Comparison of ENCODE assay signal across 23 cellular contexts in the genomic region with DNA sequence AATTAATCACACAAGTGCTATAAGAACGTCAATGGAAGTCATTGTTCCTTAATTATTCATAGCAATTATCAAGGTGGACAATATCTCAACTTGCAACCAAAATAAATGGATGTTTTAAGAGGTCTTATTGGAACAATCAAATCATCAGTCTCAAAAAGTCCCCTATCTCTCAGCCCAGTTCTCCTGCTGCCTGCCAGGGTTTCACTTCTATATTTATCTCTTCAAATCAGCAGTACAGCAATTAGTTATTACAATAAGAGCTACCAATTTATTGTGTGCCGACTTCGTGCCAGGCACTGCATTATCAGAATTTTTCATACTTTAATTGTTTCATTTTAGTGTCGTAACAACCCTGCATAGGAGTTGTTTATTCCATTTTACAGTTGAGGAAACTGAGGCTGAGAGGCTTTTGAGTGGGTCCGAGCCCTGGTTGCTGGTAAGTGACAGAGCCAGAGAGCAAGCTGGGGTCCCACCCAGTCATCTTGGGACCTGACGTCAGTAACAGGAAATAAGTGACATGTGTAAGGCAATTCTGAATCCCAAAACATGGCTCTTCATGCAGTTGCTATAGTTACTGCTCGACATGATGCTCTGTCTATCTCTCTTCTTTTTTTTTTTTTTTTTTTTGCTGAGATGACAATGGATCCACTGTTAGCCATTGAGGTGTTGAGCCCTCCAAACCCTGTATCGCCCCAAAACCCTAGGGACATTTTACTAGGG. TPM values are rescaled to one million over a fixed set of nuclear protein-coding genes. Genes with fewer than 3 reads are reported as not detected.
DNase-seq lines count a peak whose midpoint lies in the region; ATAC-seq and TF ChIP-seq lines count a peak whose summit lies in the region.
"Had no signal": no experiment of that assay in that cellular context is flagged by ENCODE, and none has a peak within 500 bp of the region (broad histone marks: within the 10 kb centered on the region; RNA-seq: fewer than 3 reads in every experiment).

No MANE protein-coding gene starts in this region.

- H3K18ac ChIP-seq in trophoblast cell (ENCODE audit: low read length): no peak overlapping the region

- peak overlapping the region; percentile 82 for H3K4me2 ChIP-seq in OCI-LY3 (ENCODE audit: low read length)
- H3K4me2 ChIP-seq in trophoblast cell (ENCODE audit: low read length): no peak overlapping the region
- H3K4me2 ChIP-seq: smooth muscle cell had no signal

- no peak overlapping the region for H2BK120ac ChIP-seq in trophoblast cell (ENCODE audit: insufficient read depth, low read length, poor library complexity)

- peak overlapping the region; percentile 2; the same call in 1 of the 2 replicates for H2AFZ ChIP-seq in OCI-LY3 (ENCODE audit: low read depth, low read length)
- H2AFZ ChIP-seq in trophoblast cell (ENCODE audit: insufficient read depth, low read length, poor library complexity): no peak overlapping the region

- H3K9ac ChIP-seq in OCI-LY3 (ENCODE audit: low read length) (no peak overlapping the region; the same call in 1 of the 2 replicates), trophoblast cell (ENCODE audit: low read length) (no peak overlapping the region)

- no peak overlapping the region for H4K91ac ChIP-seq in trophoblast cell (ENCODE audit: low read depth, low read length)

- CTCF ChIA-PET in activated CD4-positive, alpha-beta T cell treated with anti-CD3 and anti-CD28 coated beads for 36 hours (lab: Charles Lee): no interaction called here
- CTCF ChIA-PET in naive thymus-derived CD4-positive, alpha-beta T cell (lab: Charles Lee): no interaction called here

- H3K4me3 Mint-ChIP-seq in activated CD4-positive, alpha-beta T cell treated with anti-CD3 and anti-CD28 coated beads for 36 hours: no peak overlapping the region
- no peak overlapping the region for H3K4me3 Mint-ChIP-seq in naive thymus-derived CD4-positive, alpha-beta T cell
- H3K4me3 Mint-ChIP-seq: activated T-cell treated with anti-CD3 and anti-CD28 coated beads, Interleukin-2, amount 50 U/mL, for 4 hours; H9; natural killer cell treated with Interleukin-12 subunit alpha and Interleukin-12 subunit beta and Interleukin-15 and Interleukin-18, amount 100 ng/mL, for 72 hours had no signal

- H3K4me3 ChIP-seq in OCI-LY3 (ENCODE audit: low read length) (peak overlapping the region; percentile 62), trophoblast cell (ENCODE audit: low read depth, low read length) (no peak overlapping the region)
- no peak overlapping the region for H3K4me3 ChIP-seq in naive thymus-derived CD4-positive, alpha-beta T cell (ENCODE audit: low read length)
- H3K4me3 ChIP-seq: body of pancreas, smooth muscle cell, uterus had no signal

- no peaks in the 10 kb centered on the region for H3K79me1 ChIP-seq in trophoblast cell (ENCODE audit: low read length)

- H3K36me3 ChIP-seq in OCI-LY3 (replicated peaks; ENCODE audit: low read depth, low read length) (no peaks in the 10 kb centered on the region), trophoblast cell (ENCODE audit: control insufficient read depth in 1 of 2, insufficient read depth in 2 of 2, low read length in 2 of 2) (no peaks in the 10 kb centered on the region)
- no peaks in the 10 kb centered on the region for H3K36me3 ChIP-seq in naive thymus-derived CD4-positive, alpha-beta T cell (ENCODE audit: control insufficient read depth in 2 of 3, insufficient read depth in 3 of 3, low read length in 3 of 3)
- H3K36me3 ChIP-seq: uterus had no signal

- POLR2A ChIA-PET in activated CD4-positive, alpha-beta T cell treated with anti-CD3 and anti-CD28 coated beads for 36 hours (lab: Charles Lee): no interaction called here
- POLR2A ChIA-PET in naive thymus-derived CD4-positive, alpha-beta T cell (lab: Charles Lee): interaction anchor here (0.7 kb wide), 2 partner anchors 241 to 381 kb away, joined by 3 read pairs; no protein-coding TSS in a partner anchor

- no peak for TF ChIP-seq CTCF in OCI-LY3 (IDR thresholded peaks at IDR 0.05; ENCODE audit: low read depth, low read length)

- no peak overlapping the region for H4K12ac ChIP-seq in trophoblast cell (ENCODE audit: low read depth, low read length)

- H3K27ac Mint-ChIP-seq in activated CD4-positive, alpha-beta T cell treated with anti-CD3 and anti-CD28 coated beads for 36 hours: no peak overlapping the region
- H3K27ac Mint-ChIP-seq in naive thymus-derived CD4-positive, alpha-beta T cell: no peak overlapping the region
- H3K27ac Mint-ChIP-seq: natural killer cell treated with Interleukin-12 subunit alpha and Interleukin-12 subunit beta and Interleukin-15 and Interleukin-18, amount 100 ng/mL, for 72 hours had no signal

- H2AK5ac ChIP-seq in trophoblast cell (ENCODE audit: low read length): no peak overlapping the region

- H3K27me3 ChIP-seq in OCI-LY3 (ENCODE audit: low read depth, low read length) (peaks cover 18% of the 10 kb centered on the region), trophoblast cell (ENCODE audit: insufficient read depth, low read length) (no peaks in the 10 kb centered on the region)
- H3K27me3 ChIP-seq in naive thymus-derived CD4-positive, alpha-beta T cell (ENCODE audit: control insufficient read depth in 2 of 2, insufficient read depth in 2 of 2, low read length in 2 of 2): no peaks in the 10 kb centered on the region
- H3K27me3 ChIP-seq: body of pancreas, uterus had no signal

- no peaks in the 10 kb centered on the region for H4K20me1 ChIP-seq in OCI-LY3 (ENCODE audit: insufficient read depth, low read length)

- H3K4me1 ChIP-seq in OCI-LY3 (ENCODE audit: low read length) (peaks cover 35% of the 10 kb centered on the region), trophoblast cell (ENCODE audit: control insufficient read depth in 1 of 2, insufficient read depth in 2 of 2, low read length in 2 of 2) (no peaks in the 10 kb centered on the region)
- H3K4me1 ChIP-seq in naive thymus-derived CD4-positive, alpha-beta T cell (ENCODE audit: control insufficient read depth in 2 of 2, insufficient read depth in 2 of 2, low read length in 2 of 2): no peaks in the 10 kb centered on the region

- H3K79me2 ChIP-seq in OCI-LY3 (ENCODE audit: low read length) (no peaks in the 10 kb centered on the region), trophoblast cell (ENCODE audit: control insufficient read depth, insufficient read depth, low read length, poor library complexity) (no peaks in the 10 kb centered on the region)

- H3K36me3 Mint-ChIP-seq in activated CD4-positive, alpha-beta T cell treated with anti-CD3 and anti-CD28 coated beads for 36 hours (ENCODE audit: low read depth): no peaks in the 10 kb centered on the region
- peaks cover 0 to 4% (median 0%) of the 10 kb centered on the region in 5 donors for H3K36me3 Mint-ChIP-seq in naive thymus-derived CD4-positive, alpha-beta T cell
- H3K36me3 Mint-ChIP-seq: natural killer cell treated with Interleukin-12 subunit alpha and Interleukin-12 subunit beta and Interleukin-15 and Interleukin-18, amount 100 ng/mL, for 72 hours had no signal

- WGBS in trophoblast cell (ENCODE audit: extremely low coverage, insufficient coverage, insufficient read length): no CpG with 5 or more reads among the region's 8 CpGs

- DNase-seq in activated CD4-positive, alpha-beta T cell treated with anti-CD3 and anti-CD28 coated beads for 36 hours: no peak
- no peak for DNase-seq in activated CD4-positive, alpha-beta T cell treated with anti-CD3 and anti-CD28 coated beads, Interleukin-2, amount 50 U/mL, for 1 hour
- no peak for DNase-seq in naive thymus-derived CD4-positive, alpha-beta T cell
- DNase-seq in trophoblast cell: no peak
- DNase-seq: ACHN; activated naive CD4-positive, alpha-beta T cell; activated T-cell treated with anti-CD3 and anti-CD28 coated beads, Interleukin-2, amount 50 U/mL, for 4 hours; body of pancreas; C1 segment of cervical spinal cord; cerebellar nuclear complex; H9; left colon; NCI-H1436; NCI-H2171; NCI-H526 treated with DMSO at 0.1 percent for 48 hours; uterus had no signal

- no peaks in the 10 kb centered on the region for H3K27me3 Mint-ChIP-seq in activated CD4-positive, alpha-beta T cell treated with anti-CD3 and anti-CD28 coated beads for 36 hours
- H3K27me3 Mint-ChIP-seq in naive thymus-derived CD4-positive, alpha-beta T cell: peaks cover 0 to 68% (median 0%) of the 10 kb centered on the region in 5 donors

- no peak overlapping the region for H3K4ac ChIP-seq in trophoblast cell (ENCODE audit: low read depth, low read length)

- intact Hi-C loops in activated CD4-positive, alpha-beta T cell treated with anti-CD3 and anti-CD28 coated beads for 36 hours (cut with DNase I, micrococcal nuclease): no loop called here
- intact Hi-C loops in naive thymus-derived CD4-positive, alpha-beta T cell (cut with micrococcal nuclease): no loop called here

- H3K27ac ChIP-seq in OCI-LY3 (ENCODE audit: low read length) (no peak overlapping the region), trophoblast cell (ENCODE audit: low read depth, low read length) (no peak overlapping the region)
- H3K27ac ChIP-seq in naive thymus-derived CD4-positive, alpha-beta T cell (ENCODE audit: low read depth, low read length): no peak overlapping the region
- H3K27ac ChIP-seq: body of pancreas, epithelial cell of prostate, uterus had no signal

- H3K9me3 Mint-ChIP-seq in activated CD4-positive, alpha-beta T cell treated with anti-CD3 and anti-CD28 coated beads for 36 hours (ENCODE audit: low read depth): peaks cover 2% of the 10 kb centered on the region
- H3K9me3 Mint-ChIP-seq in naive thymus-derived CD4-positive, alpha-beta T cell: peaks cover 0 to 8% (median 0%) of the 10 kb centered on the region in 11 donors
- H3K9me3 Mint-ChIP-seq: activated T-cell treated with anti-CD3 and anti-CD28 coated beads, Interleukin-2, amount 50 U/mL, for 4 hours; natural killer cell treated with Interleukin-12 subunit alpha and Interleukin-12 subunit beta and Interleukin-15 and Interleukin-18, amount 100 ng/mL, for 72 hours had no signal

- no peaks in the 10 kb centered on the region for H3K4me1 Mint-ChIP-seq in activated CD4-positive, alpha-beta T cell treated with anti-CD3 and anti-CD28 coated beads for 36 hours
- H3K4me1 Mint-ChIP-seq in naive thymus-derived CD4-positive, alpha-beta T cell: peaks cover 0 to 14% (median 0%) of the 10 kb centered on the region in 7 donors

- no peaks in the 10 kb centered on the region for H3K9me3 ChIP-seq in OCI-LY3 (ENCODE audit: insufficient read depth, low read length)
- no peaks in the 10 kb centered on the region for H3K9me3 ChIP-seq in naive thymus-derived CD4-positive, alpha-beta T cell (ENCODE audit: control insufficient read depth in 2 of 3, low read length in 3 of 3)
- H3K9me3 ChIP-seq in trophoblast cell (ENCODE audit: insufficient read depth, low read depth, low read length): no peaks in the 10 kb centered on the region
- H3K9me3 ChIP-seq: body of pancreas had no signal

- H2BK5ac ChIP-seq in trophoblast cell (ENCODE audit: low read depth, low read length, poor library complexity): no peak overlapping the region

- H4K8ac ChIP-seq in trophoblast cell (ENCODE audit: low read depth, low read length): no peak overlapping the region

- H3K23ac ChIP-seq in trophoblast cell (ENCODE audit: low read length): no peak overlapping the region

- ATAC-seq in activated CD4-positive, alpha-beta T cell treated with anti-CD3 and anti-CD28 coated beads for 36 hours: peak; percentile 60
- ATAC-seq in GM18868 (IDR thresholded peaks at IDR 0.05; ENCODE audit: unreplicated experiment) (peak; percentile 67), HG03378 (IDR thresholded peaks at IDR 0.05; ENCODE audit: unreplicated experiment) (no peak), GM18498 (IDR thresholded peaks at IDR 0.05; ENCODE audit: unreplicated experiment) (no peak)
- peak; percentile 35 for ATAC-seq in naive thymus-derived CD4-positive, alpha-beta T cell
- ATAC-seq: activated T-cell treated with anti-CD3 and anti-CD28 coated beads, Interleukin-2, amount 50 U/mL, for 4 hours; body of pancreas; left colon had no signal

- H2BK12ac ChIP-seq in trophoblast cell (ENCODE audit: low read length): no peak overlapping the region

- no peak overlapping the region for H3K14ac ChIP-seq in trophoblast cell (ENCODE audit: low read length)

RNA-seq across cellular contexts. Expression of a gene that starts 8.8 kb away (rescaled TPM):
- 1 to 10 TPM; 7.1 to 7.9 TPM for total RNA-seq in activated CD4-positive, alpha-beta T cell treated with anti-CD3 and anti-CD28 coated beads for 36 hours
- 10 to 100 TPM in 3 of 5 experiments, 1 to 10 TPM in 2; 4.8 to 14.2 (median 10.9) TPM for total RNA-seq in naive thymus-derived CD4-positive, alpha-beta T cell
- 10 to 100 TPM in 1 of 2 donors, 1 to 10 TPM in 1; 4.1 to 10.3 TPM for polyA plus RNA-seq in naive thymus-derived CD4-positive, alpha-beta T cell
- 8.6 and 9.5 TPM in 2 replicates for polyA plus RNA-seq in trophoblast cell (2013)

RNA-seq across cellular contexts. Expression of a gene that starts 49.4 kb away (rescaled TPM):
- total RNA-seq in activated CD4-positive, alpha-beta T cell treated with anti-CD3 and anti-CD28 coated beads for 36 hours: 10 to 100 TPM; 42.7 to 50.7 TPM
- total RNA-seq in naive thymus-derived CD4-positive, alpha-beta T cell: 10 to 100 TPM; 30.1 to 58.1 (median 54.0) TPM
- polyA plus RNA-seq in naive thymus-derived CD4-positive, alpha-beta T cell: 100 to 1,000 TPM; 106 to 128 TPM
- polyA plus RNA-seq in trophoblast cell (2013): 72.4 and 74.4 TPM in 2 replicates

RNA-seq across cellular contexts. Expression of a gene that starts 53.9 kb away (rescaled TPM):
- total RNA-seq in activated CD4-positive, alpha-beta T cell treated with anti-CD3 and anti-CD28 coated beads for 36 hours: not detected
- not detected for total RNA-seq in naive thymus-derived CD4-positive, alpha-beta T cell
- polyA plus RNA-seq in naive thymus-derived CD4-positive, alpha-beta T cell: not detected
- 0.21 and 0.32 TPM in 2 replicates for polyA plus RNA-seq in trophoblast cell (2013)
- total RNA-seq: activated T-cell treated with anti-CD3 and anti-CD28 coated beads, Interleukin-2, amount 50 U/mL, for 4 hours; natural killer cell treated with Interleukin-12 subunit alpha and Interleukin-12 subunit beta and Interleukin-15 and Interleukin-18, amount 100 ng/mL, for 72 hours had no signal

Comparison
In these comparisons a context has a peak if more than half of its experiments do, and no peak if none do; other contexts are left out.
1. ATAC-seq: peak in activated CD4-positive, alpha-beta T cell treated with anti-CD3 and anti-CD28 coated beads for 36 hours (single experiment), GM18868 (single experiment) and naive thymus-derived CD4-positive, alpha-beta T cell (single experiment); none in HG03378 (single experiment) and GM18498 (single experiment).